Comparison of ENCODE assay signal across 14 cellular contexts in genomic region chrX:37684426-37684825, GRCh38. TPM values are rescaled to one million over a fixed set of nuclear protein-coding genes. Genes with fewer than 3 reads are reported as not detected.
A peak's percentile ranks its signal among the peaks of the same experiment; 100 is the strongest.
DNase-seq lines count a peak whose midpoint lies in the region; ATAC-seq, FAIRE-seq and TF ChIP-seq lines count a peak whose summit lies in the region.
"Had no signal": no experiment of that assay in that cellular context is flagged by ENCODE, and none has a peak within 500 bp of the region (broad histone marks: within the 10 kb centered on the region; RNA-seq: fewer than 3 reads in every experiment).

No MANE protein-coding gene starts in this region.

- H3K9ac ChIP-seq in HCT116 (ENCODE audit: low read length), result no peak overlapping the region
- no peak overlapping the region for H3K9ac ChIP-seq in rectal smooth muscle tissue (ENCODE audit: low read length)
- H3K9ac ChIP-seq in kidney (ENCODE audit: low read length in 2 of 2), result no peak overlapping the region

- H3K9me2 ChIP-seq in HCT116 (ENCODE audit: insufficient read depth), result no peaks in the 10 kb centered on the region

- no peaks in the 10 kb centered on the region for H3K9me3 ChIP-seq in HCT116 (ENCODE audit: control insufficient read depth in 1 of 2, insufficient read depth in 1 of 2, low read depth in 1 of 2, low read length in 2 of 2)
- H3K9me3 ChIP-seq in SJSA1 (replicated peaks), result no peaks in the 10 kb centered on the region
- no peaks in the 10 kb centered on the region for H3K9me3 ChIP-seq in heart left ventricle
- no peaks in the 10 kb centered on the region for H3K9me3 ChIP-seq in kidney (ENCODE audit: control insufficient read depth in 1 of 2, low read length in 2 of 2)
- H3K9me3 ChIP-seq: mucosa of descending colon had no signal

- TF ChIP-seq CTCF in HCT116 (IDR thresholded peaks at IDR 0.05 in 2 of 3, conservative IDR thresholded peaks at IDR 0.05 in 1 of 3; ENCODE audit: borderline replicate concordance in 1 of 3, insufficient read depth in 1 of 3, low read depth in 2 of 3, low read length in 2 of 3) (no peak), heart left ventricle (IDR thresholded peaks at IDR 0.05) (no peak), kidney (IDR thresholded peaks at IDR 0.05; ENCODE audit: borderline replicate concordance, extremely low read depth, insufficient read depth) (no peak)

- H3K27me3 ChIP-seq in HCT116 (ENCODE audit: insufficient read depth, low read length) (no peaks in the 10 kb centered on the region), SJSA1 (replicated peaks) (no peaks in the 10 kb centered on the region), heart left ventricle (peaks cover 0 to 11% (median 0%) of the 10 kb centered on the region in 9 donors), rectal smooth muscle tissue (ENCODE audit: control insufficient read depth, insufficient read depth, low read length) (no peaks in the 10 kb centered on the region)

- DNase-seq in HCT116 (ENCODE audit: low read depth, low spot score) (no peak), SJSA1 (ENCODE audit: low read depth in 1 of 2, low spot score in 2 of 2) (peak in 1 of 2 experiments; percentile 63), heart left ventricle (peak in 1 of 5 donors; percentile 15), kidney (no peak), SKM-1 (lab: John Stamatoyannopoulos, UW; ENCODE audit: unreplicated experiment) (no peak)
- no peak for DNase-seq in activated CD4-positive, alpha-beta T cell treated with anti-CD3 and anti-CD28 coated beads, Interleukin-2, amount 50 U/mL, for 48 hours
- DNase-seq: activated CD4-positive, alpha-beta T cell treated with anti-CD3 and anti-CD28 coated beads, Interleukin-2, amount 10 ng/mL, durations not matched to agents 7 days and 5 days; activated gamma-delta T cell; NCI-H1436 treated with DMSO at 0.1 percent for 48 hours; T-cell had no signal

- no peaks in the 10 kb centered on the region for H3K79me2 ChIP-seq in HCT116 (ENCODE audit: insufficient read depth, low read length)

- TF ChIP-seq POLR2A in HCT116 (IDR thresholded peaks at IDR 0.05; ENCODE audit: borderline replicate concordance, extremely low read depth, insufficient read depth, insufficient read length), result no peak
- no peak for TF ChIP-seq POLR2A in heart left ventricle (IDR thresholded peaks at IDR 0.05)
- TF ChIP-seq POLR2A in GM18505 (IDR thresholded peaks at IDR 0.05; ENCODE audit: borderline replicate concordance, extremely low read depth, insufficient read depth, insufficient read length), result no peak

- H3K4me1 ChIP-seq in HCT116 (ENCODE audit: control insufficient read depth in 1 of 2, insufficient read depth in 2 of 2, low read length in 2 of 2), result peaks cover 11 to 24% of the 10 kb centered on the region in 2 experiments
- H3K4me1 ChIP-seq in SJSA1 (replicated peaks), result peaks cover 24% of the 10 kb centered on the region
- peaks cover 0 to 3% (median 0%) of the 10 kb centered on the region in 12 donors for H3K4me1 ChIP-seq in heart left ventricle
- H3K4me1 ChIP-seq in rectal smooth muscle tissue (ENCODE audit: control insufficient read depth, insufficient read depth, low read length), result no peaks in the 10 kb centered on the region
- H3K4me1 ChIP-seq in kidney (ENCODE audit: control insufficient read depth in 1 of 2, insufficient read depth in 1 of 2, low read depth in 1 of 2, low read length in 2 of 2), result no peaks in the 10 kb centered on the region

- POLR2A ChIA-PET in HCT116 (lab: Charles Lee), result no interaction called here

- ATAC-seq in HCT116 (no peak), heart left ventricle (peak; percentile 85 to 91 (median 86)), GM18505 (IDR thresholded peaks at IDR 0.05; ENCODE audit: unreplicated experiment) (no peak)
- ATAC-seq: T-cell had no signal

- RAD21 ChIA-PET in HCT116 (lab: Charles Lee; ENCODE audit: low non-redundant PET in 1 of 2, low total read pairs in 2 of 2, uncharacterized antibody in 2 of 2, unreplicated experiment in 2 of 2), result no interaction called here

- H3K36me3 ChIP-seq in HCT116 (ENCODE audit: control insufficient read depth in 1 of 2, insufficient read depth in 2 of 2, low read length in 2 of 2) (no peaks in the 10 kb centered on the region), SJSA1 (no peaks in the 10 kb centered on the region), heart left ventricle (no peaks in the 10 kb centered on the region), rectal smooth muscle tissue (ENCODE audit: control insufficient read depth, insufficient read depth, low read length) (no peaks in the 10 kb centered on the region), kidney (ENCODE audit: control insufficient read depth in 1 of 2, insufficient read depth in 2 of 2, low read length in 2 of 2) (no peaks in the 10 kb centered on the region)

- no peak overlapping the region for H2AFZ ChIP-seq in HCT116 (ENCODE audit: low read depth, low read length, poor library complexity, severe bottlenecking)

- CTCF ChIA-PET in HCT116 (lab: Charles Lee), result no interaction called here

- peak overlapping the region; percentile 72; the same call in 1 of the 2 replicates for H3K4me2 ChIP-seq in HCT116 (ENCODE audit: low read length)

- H4K20me1 ChIP-seq in HCT116 (ENCODE audit: insufficient read depth), result no peaks in the 10 kb centered on the region

- no TSS peak for BruUV-seq in HCT116 (replicated peaks; lab: Mats Ljungman, UMichigan)

- FAIRE-seq in kidney (lab: Jason Lieb, UNC), result no peak

- TF ChIP-seq RAD21 in HCT116 (IDR thresholded peaks at IDR 0.05; ENCODE audit: low read depth), result no peak

- intact Hi-C loops in HCT116 (cut with micrococcal nuclease) (no loop called here), heart left ventricle (cut with DNase I) (loop anchor here in 2 of 10 donors (10.0 kb wide), 2 partner anchors 80 to 110 kb away; partner anchors contain the start of gene LANCL3 (in 1 of the 2)), kidney (cut with DNase I) (no loop called here)

- H3K4me3 ChIP-seq in HCT116 (replicated peaks in 1 of 2; ENCODE audit: low read depth in 1 of 2, low read length in 2 of 2) (no peak overlapping the region), SJSA1 (no peak overlapping the region), heart left ventricle (no peak overlapping the region), rectal smooth muscle tissue (ENCODE audit: low read length) (no peak overlapping the region), kidney (ENCODE audit: low read length in 2 of 2) (no peak overlapping the region)
- H3K4me3 ChIP-seq: mucosa of descending colon had no signal

- H3K27ac ChIP-seq in HCT116 (ENCODE audit: low read depth, low read length), result no peak overlapping the region
- H3K27ac ChIP-seq in SJSA1, result peak overlapping the region; percentile 87
- H3K27ac ChIP-seq in heart left ventricle, result peak overlapping the region; percentile 51 to 89 (median 75)
- peak overlapping the region; percentile 90 for H3K27ac ChIP-seq in rectal smooth muscle tissue (ENCODE audit: low read depth, low read length)
- no peak overlapping the region for H3K27ac ChIP-seq in kidney (ENCODE audit: low read depth in 2 of 2, low read length in 2 of 2)
- H3K27ac ChIP-seq: skin epidermis had no signal

TF ChIP-seq in HCT116, 20 proteins besides CTCF, POLR2A, EP300 and RAD21:
- TF ChIP-seq, protein P1, sequence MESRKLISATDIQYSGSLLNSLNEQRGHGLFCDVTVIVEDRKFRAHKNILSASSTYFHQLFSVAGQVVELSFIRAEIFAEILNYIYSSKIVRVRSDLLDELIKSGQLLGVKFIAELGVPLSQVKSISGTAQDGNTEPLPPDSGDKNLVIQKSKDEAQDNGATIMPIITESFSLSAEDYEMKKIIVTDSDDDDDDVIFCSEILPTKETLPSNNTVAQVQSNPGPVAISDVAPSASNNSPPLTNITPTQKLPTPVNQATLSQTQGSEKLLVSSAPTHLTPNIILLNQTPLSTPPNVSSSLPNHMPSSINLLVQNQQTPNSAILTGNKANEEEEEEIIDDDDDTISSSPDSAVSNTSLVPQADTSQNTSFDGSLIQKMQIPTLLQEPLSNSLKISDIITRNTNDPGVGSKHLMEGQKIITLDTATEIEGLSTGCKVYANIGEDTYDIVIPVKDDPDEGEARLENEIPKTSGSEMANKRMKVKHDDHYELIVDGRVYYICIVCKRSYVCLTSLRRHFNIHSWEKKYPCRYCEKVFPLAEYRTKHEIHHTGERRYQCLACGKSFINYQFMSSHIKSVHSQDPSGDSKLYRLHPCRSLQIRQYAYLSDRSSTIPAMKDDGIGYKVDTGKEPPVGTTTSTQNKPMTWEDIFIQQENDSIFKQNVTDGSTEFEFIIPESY (IDR thresholded peaks at IDR 0.05; ENCODE audit: extremely low read depth, insufficient replicate concordance, low read length), result no peak

RNA-seq across cellular contexts. Expression of gene XK, which starts 1.2 kb away (rescaled TPM):
- total RNA-seq in HCT116 (2021; ENCODE audit: unreplicated experiment) (2.6 TPM), heart left ventricle (10 to 100 TPM in 5 of 9 donors, 1 to 10 TPM in 4; 5.0 to 16.4 (median 10.8) TPM), kidney (1.3 TPM)
- 1.1 and 1.2 TPM in 2 replicates for polyA plus RNA-seq in HCT116 (2012)
- total RNA-seq in SJSA1 (2014; rRNA removed; shearing (Covaris generic)), result 1.9 and 2.8 TPM in 2 replicates
- polyA plus RNA-seq in heart left ventricle (1 to 10 TPM; 2.6 to 4.3 TPM), kidney (ENCODE audit: insufficient read depth, low read depth, low replicate concordance) (0.73 TPM)

Comparison
In these comparisons a context has a peak if more than half of its experiments do, and no peak if none do; other contexts are left out.
1. ATAC-seq: peak in heart left ventricle (4 of 4); none in HCT116 (single experiment) and GM18505 (single experiment).
2. H3K27ac ChIP-seq: peak in SJSA1 (single experiment), heart left ventricle (12 of 12) and rectal smooth muscle tissue (single experiment); none in HCT116 (single experiment) and kidney (0 of 2).